7 cellular contexts compared by ENCODE assay signal in genomic region chr3:170357920-170358854, GRCh38. TPM values are rescaled to one million over a fixed set of nuclear protein-coding genes. Genes with fewer than 3 reads are reported as not detected.
DNase-seq lines count a peak whose midpoint lies in the region; ATAC-seq, FAIRE-seq and TF ChIP-seq lines count a peak whose summit lies in the region.

No MANE protein-coding gene starts in this region.

- H3K9me3 ChIP-seq in duodenal mucosa (ENCODE audit: control insufficient read depth in 1 of 2, low read length in 2 of 2): no peaks in the 10 kb centered on the region

- H3K27me3 ChIP-seq in duodenal mucosa (ENCODE audit: control insufficient read depth in 1 of 2, insufficient read depth in 2 of 2, low read length in 2 of 2): no peaks in the 10 kb centered on the region

- DNase-seq in GM12891 (ENCODE audit: insufficient read length, low spot score): no peak
- DNase-seq in NCI-H2196 treated with DMSO at 0.1 percent for 48 hours (lab: John Stamatoyannopoulos, UW; ENCODE audit: unreplicated experiment): peak; percentile 37
- peak; percentile 79 for DNase-seq in activated CD4-positive, alpha-beta memory T cell treated with anti-CD3 and anti-CD28 coated beads for 36 hours
- DNase-seq in lung microvascular endothelial cell (ENCODE audit: low read depth in 2 of 2): peak; percentile 61 to 78
- DNase-seq in stimulated activated CD4-positive, alpha-beta T cell treated with anti-CD3 and anti-CD28 coated beads, TNF-alpha, amount 100 ng/mL, for 48 hours (ENCODE audit: low read depth in 3 of 3): peak; percentile 49 to 71 (median 52)

- peak; percentile 47 for FAIRE-seq in GM12891 (lab: Jason Lieb, UNC)

- peak overlapping the region; percentile 74 to 78 for H3K4me3 ChIP-seq in duodenal mucosa (ENCODE audit: low read depth in 1 of 2, low read length in 2 of 2)

- peaks cover 24 to 41% of the 10 kb centered on the region in 2 donors for H3K4me1 ChIP-seq in duodenal mucosa (ENCODE audit: control insufficient read depth in 1 of 2, insufficient read depth in 2 of 2, low read length in 2 of 2)

- no peak for TF ChIP-seq POLR2A in GM12891 (IDR thresholded peaks at IDR 0.05; ENCODE audit: low read depth, low read length)

- CTCF ChIA-PET in activated CD4-positive, alpha-beta memory T cell treated with anti-CD3 and anti-CD28 coated beads for 36 hours (lab: Charles Lee): interaction anchor here (0.5 to 1.0 kb wide), 2 partner anchors 176 to 332 kb away, joined by 3 read pairs; partner anchors contain the start of gene PHC3

- no peaks in the 10 kb centered on the region for H3K27me3 Mint-ChIP-seq in activated CD4-positive, alpha-beta memory T cell treated with anti-CD3 and anti-CD28 coated beads for 36 hours

- peak overlapping the region; percentile 97 for H3K27ac ChIP-seq in duodenal mucosa (ENCODE audit: low read depth, low read length)

- peak overlapping the region; percentile 55 to 58 for H3K9ac ChIP-seq in duodenal mucosa (ENCODE audit: low read depth in 1 of 2, low read length in 2 of 2)

- peak overlapping the region; percentile 77 for H3K4me3 Mint-ChIP-seq in activated CD4-positive, alpha-beta memory T cell treated with anti-CD3 and anti-CD28 coated beads for 36 hours

- ATAC-seq in HG02840 (IDR thresholded peaks at IDR 0.05; ENCODE audit: low FRiP score, unreplicated experiment): peak; percentile 6

- peaks cover 24% of the 10 kb centered on the region for H3K36me3 Mint-ChIP-seq in activated CD4-positive, alpha-beta memory T cell treated with anti-CD3 and anti-CD28 coated beads for 36 hours

- POLR2A ChIA-PET in activated CD4-positive, alpha-beta memory T cell treated with anti-CD3 and anti-CD28 coated beads for 36 hours (lab: Charles Lee): interaction anchor here (1.1 to 3.2 kb wide), 6 partner anchors 30 to 511 kb away, joined by 3 to 15 read pairs (median 6); partner anchors contain the start of genes PRKCI and RPL22L1

- intact Hi-C loops in activated CD4-positive, alpha-beta memory T cell treated with anti-CD3 and anti-CD28 coated beads for 36 hours (cut with micrococcal nuclease): loop anchor here (1.0 to 5.0 kb wide), 9 partner anchors 46 to 595 kb away; partner anchors contain the start of genes LRRC34, LRRIQ4, PHC3 and PRKCI

- no peaks in the 10 kb centered on the region for H3K9me3 Mint-ChIP-seq in activated CD4-positive, alpha-beta memory T cell treated with anti-CD3 and anti-CD28 coated beads for 36 hours

- H3K27ac Mint-ChIP-seq in activated CD4-positive, alpha-beta memory T cell treated with anti-CD3 and anti-CD28 coated beads for 36 hours: peak overlapping the region; percentile 94

- H3K4me1 Mint-ChIP-seq in activated CD4-positive, alpha-beta memory T cell treated with anti-CD3 and anti-CD28 coated beads for 36 hours (ENCODE audit: low read depth): peaks cover 47% of the 10 kb centered on the region

- peaks cover 8 to 12% of the 10 kb centered on the region in 2 donors for H3K36me3 ChIP-seq in duodenal mucosa (ENCODE audit: control insufficient read depth in 1 of 2, insufficient read depth in 2 of 2, low read length in 2 of 2)

TF ChIP-seq in GM12891, 5 proteins besides CTCF, POLR2A, EP300 and RAD21:
- TF ChIP-seq SPI1 (IDR thresholded peaks at IDR 0.05; ENCODE audit: low read depth, low read length): peak; percentile 2; the same call in 1 of the 2 replicates
- no peak for TF ChIP-seq TAF1 (IDR thresholded peaks at IDR 0.05; ENCODE audit: low read depth, low read length)
- peak; percentile 27 for TF ChIP-seq PAX5 (IDR thresholded peaks at IDR 0.05; ENCODE audit: insufficient read depth, low read length, severe bottlenecking)
- TF ChIP-seq POU2F2 (IDR thresholded peaks at IDR 0.05; ENCODE audit: low read depth, low read length): no peak
- TF ChIP-seq POLR2AphosphoS5 (IDR thresholded peaks at IDR 0.05; ENCODE audit: low read depth, low read length): 0 out of 2 replicates have a peak, but pooled peaks have one; percentile 37

RNA-seq across cellular contexts. Expression of gene SKIL, which starts 0.7 kb away (rescaled TPM):
- polyA plus RNA-seq in GM12891 (2012; ENCODE audit: low read depth, missing spikeins): 4.0 TPM
- 10 to 100 TPM; 20.9 to 22.7 TPM for total RNA-seq in activated CD4-positive, alpha-beta memory T cell treated with anti-CD3 and anti-CD28 coated beads for 36 hours
- total RNA-seq in lung microvascular endothelial cell: 53.6 and 79.6 TPM in 2 replicates
